Comparison of ENCODE assay signal across 1 cellular context in the genomic region with DNA sequence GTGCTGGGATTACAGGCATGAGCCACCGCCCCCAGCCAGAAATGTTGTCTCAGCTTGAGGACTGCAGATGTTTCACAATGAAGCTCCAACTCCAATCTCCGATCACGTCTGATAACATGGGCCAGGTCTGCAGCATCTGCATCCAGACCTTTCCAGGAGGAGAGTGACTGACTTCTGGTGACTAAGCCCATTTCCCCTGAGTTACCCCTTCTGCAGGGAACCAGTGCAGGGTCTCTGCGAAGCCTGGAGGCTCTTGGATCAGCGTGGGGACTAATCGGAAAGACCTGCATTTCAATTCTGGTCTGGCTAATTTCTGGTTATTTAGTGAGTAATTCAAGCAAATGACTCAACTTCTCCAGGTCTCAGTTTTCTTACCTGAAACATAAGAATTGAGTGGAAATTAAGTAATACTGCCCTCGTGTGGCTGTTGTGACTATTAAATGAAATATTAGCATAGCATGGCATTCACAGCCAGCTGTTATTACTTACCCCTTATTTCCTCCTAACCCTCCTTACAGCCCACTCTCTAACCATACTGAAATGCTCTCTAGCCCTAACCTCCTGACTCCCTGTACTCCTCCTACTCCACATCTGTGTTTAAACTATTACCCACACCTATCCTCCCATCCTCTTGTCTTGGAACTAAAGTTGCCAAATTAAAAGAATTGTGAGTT.
A peak's percentile ranks its signal among the peaks of the same experiment; 100 is the strongest.
TF ChIP-seq lines count a peak whose summit lies in the region.

No MANE protein-coding gene starts in this region.

TF ChIP-seq in HepG2, 621 proteins besides CTCF, POLR2A, EP300 and RAD21:
- TF ChIP-seq, protein P1, sequence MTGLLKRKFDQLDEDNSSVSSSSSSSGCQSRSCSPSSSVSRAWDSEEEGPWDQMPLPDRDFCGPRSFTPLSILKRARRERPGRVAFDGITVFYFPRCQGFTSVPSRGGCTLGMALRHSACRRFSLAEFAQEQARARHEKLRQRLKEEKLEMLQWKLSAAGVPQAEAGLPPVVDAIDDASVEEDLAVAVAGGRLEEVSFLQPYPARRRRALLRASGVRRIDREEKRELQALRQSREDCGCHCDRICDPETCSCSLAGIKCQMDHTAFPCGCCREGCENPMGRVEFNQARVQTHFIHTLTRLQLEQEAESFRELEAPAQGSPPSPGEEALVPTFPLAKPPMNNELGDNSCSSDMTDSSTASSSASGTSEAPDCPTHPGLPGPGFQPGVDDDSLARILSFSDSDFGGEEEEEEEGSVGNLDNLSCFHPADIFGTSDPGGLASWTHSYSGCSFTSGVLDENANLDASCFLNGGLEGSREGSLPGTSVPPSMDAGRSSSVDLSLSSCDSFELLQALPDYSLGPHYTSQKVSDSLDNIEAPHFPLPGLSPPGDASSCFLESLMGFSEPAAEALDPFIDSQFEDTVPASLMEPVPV (CRISPR knock-in tag; IDR thresholded peaks at IDR 0.05), result no peak
- TF ChIP-seq, protein P2, sequence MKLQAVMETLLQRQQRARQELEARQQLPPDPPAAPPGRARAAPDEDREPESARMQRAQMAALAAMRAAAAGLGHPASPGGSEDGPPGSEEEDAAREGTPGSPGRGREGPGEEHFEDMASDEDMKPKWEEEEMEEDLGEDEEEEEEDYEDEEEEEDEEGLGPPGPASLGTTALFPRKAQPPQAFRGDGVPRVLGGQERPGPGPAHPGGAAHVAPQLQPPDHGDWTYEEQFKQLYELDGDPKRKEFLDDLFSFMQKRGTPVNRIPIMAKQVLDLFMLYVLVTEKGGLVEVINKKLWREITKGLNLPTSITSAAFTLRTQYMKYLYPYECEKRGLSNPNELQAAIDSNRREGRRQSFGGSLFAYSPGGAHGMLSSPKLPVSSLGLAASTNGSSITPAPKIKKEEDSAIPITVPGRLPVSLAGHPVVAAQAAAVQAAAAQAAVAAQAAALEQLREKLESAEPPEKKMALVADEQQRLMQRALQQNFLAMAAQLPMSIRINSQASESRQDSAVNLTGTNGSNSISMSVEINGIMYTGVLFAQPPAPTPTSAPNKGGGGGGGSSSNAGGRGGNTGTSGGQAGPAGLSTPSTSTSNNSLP (IDR thresholded peaks at IDR 0.05; ENCODE audit: low read depth, low read length), result peak; percentile 66
- TF ChIP-seq ZNF629 (CRISPR knock-in tag; conservative IDR thresholded peaks at IDR 0.05) (peak; percentile 60; the same call in 1 of the 2 replicates), STAG1 (CRISPR knock-in tag; IDR thresholded peaks at IDR 0.05) (peak; percentile 44), USF2 (IDR thresholded peaks at IDR 0.05; ENCODE audit: low read depth, low read length) (no peak), USF2 (CRISPR knock-in tag; IDR thresholded peaks at IDR 0.05; ENCODE audit: borderline replicate concordance) (no peak), ZNF3 (CRISPR knock-in tag; IDR thresholded peaks at IDR 0.05) (peak; percentile 79)
